9 cellular contexts compared by ENCODE assay signal in genomic region chr1:156616463-156616862, GRCh38. TPM values are rescaled to one million over a fixed set of nuclear protein-coding genes. Genes with fewer than 3 reads are reported as not detected.
DNase-seq lines count a peak whose midpoint lies in the region; ATAC-seq and TF ChIP-seq lines count a peak whose summit lies in the region.
"Had no signal": no experiment of that assay in that cellular context is flagged by ENCODE, and none has a peak within 500 bp of the region (broad histone marks: within the 10 kb centered on the region; RNA-seq: fewer than 3 reads in every experiment).

No MANE protein-coding gene starts in this region.

- no peaks in the 10 kb centered on the region for H3K9me2 ChIP-seq in GM23338 (ENCODE audit: insufficient read depth)

- 0 out of 2 replicates have a peak overlapping the region, but pooled peaks have one; percentile 20 for H2AFZ ChIP-seq in GM23338

- no peak overlapping the region for H3K4me3 Mint-ChIP-seq in GM23338

- DNase-seq in GM23338 (ENCODE audit: low spot score) (no peak), NCI-H82 treated with DMSO at 0.1 percent for 48 hours (lab: John Stamatoyannopoulos, UW; ENCODE audit: unreplicated experiment) (peak; percentile 91), fibroblast of pulmonary artery (ENCODE audit: low read depth) (peak; percentile 64), prostate gland (ENCODE audit: low spot score) (peak; percentile 73), GM03348 (ENCODE audit: low spot score) (no peak)

- H3K4me3 ChIP-seq in GM23338 (no peak overlapping the region), fibroblast of pulmonary artery (replicated peaks; ENCODE audit: low read depth, low read length) (no peak overlapping the region), prostate gland (no peak overlapping the region)
- H3K4me3 ChIP-seq: GM12878 had no signal

- peaks cover 14% of the 10 kb centered on the region for H3K4me1 Mint-ChIP-seq in GM23338

- TF ChIP-seq POLR2A in prostate gland (IDR thresholded peaks at IDR 0.05): no peak

- no peak overlapping the region for H3K27ac ChIP-seq in GM23338 (ENCODE audit: low read depth)
- H3K27ac ChIP-seq in prostate gland: peak overlapping the region; percentile 61 to 80

- no peaks in the 10 kb centered on the region for H3K36me3 ChIP-seq in GM23338 (ENCODE audit: insufficient read depth)
- H3K36me3 ChIP-seq in prostate gland: no peaks in the 10 kb centered on the region

- no peak for ATAC-seq in GM23338
- no peak for ATAC-seq in GM18861 (IDR thresholded peaks at IDR 0.05; ENCODE audit: unreplicated experiment)
- ATAC-seq in GM21528 (IDR thresholded peaks at IDR 0.05; ENCODE audit: low FRiP score, unreplicated experiment): no peak
- ATAC-seq in HG03460 (IDR thresholded peaks at IDR 0.05; ENCODE audit: unreplicated experiment): no peak
- ATAC-seq: GM12878 had no signal

- no peaks in the 10 kb centered on the region for H3K79me2 ChIP-seq in GM23338 (replicated peaks; ENCODE audit: insufficient read depth)

- H3K27ac Mint-ChIP-seq in GM23338: no peak overlapping the region

- TF ChIP-seq CTCF in GM23338 (conservative IDR thresholded peaks at IDR 0.05; ENCODE audit: low read depth in 2 of 2) (no peak), fibroblast of pulmonary artery (IDR thresholded peaks at IDR 0.05; ENCODE audit: low read length, missing control alignments) (peak; percentile 18), prostate gland (IDR thresholded peaks at IDR 0.05) (peak in 1 of 4 experiments; percentile 29)

- H3K4me2 ChIP-seq in GM23338: no peak overlapping the region

- H3K9me3 Mint-ChIP-seq in GM23338: no peaks in the 10 kb centered on the region

- H3K4me1 ChIP-seq in GM23338 (ENCODE audit: insufficient read depth) (peaks cover 7% of the 10 kb centered on the region; the same call in 1 of the 2 replicates), prostate gland (replicated peaks) (peaks cover 10% of the 10 kb centered on the region)

- no peaks in the 10 kb centered on the region for H3K36me3 Mint-ChIP-seq in GM23338 (ENCODE audit: low read depth)

- peaks cover 21% of the 10 kb centered on the region for H3K27me3 ChIP-seq in GM23338 (ENCODE audit: insufficient read depth)
- H3K27me3 ChIP-seq in prostate gland (replicated peaks; ENCODE audit: insufficient read depth): no peaks in the 10 kb centered on the region

- H3F3A ChIP-seq in GM23338 (replicated peaks; ENCODE audit: low read depth): peaks cover 6% of the 10 kb centered on the region; the same call in 1 of the 2 replicates

- H4K20me1 ChIP-seq in GM23338 (replicated peaks; ENCODE audit: insufficient read depth): no peaks in the 10 kb centered on the region

- peaks cover 16% of the 10 kb centered on the region for H3K27me3 Mint-ChIP-seq in GM23338 (ENCODE audit: insufficient read depth, low read depth, poor library complexity)

- 7% methylated on average over 5 of the region's 5 CpGs for WGBS in prostate gland

- no peaks in the 10 kb centered on the region for H3K9me3 ChIP-seq in prostate gland

- intact Hi-C loops in prostate gland (cut with DNase I): loop anchor here (10.0 kb wide), 1 partner anchor 232 kb away; no protein-coding TSS in a partner anchor

TF ChIP-seq in GM23338, 12 proteins besides CTCF, POLR2A, EP300 and RAD21 (continues in another document):
- no peak for TF ChIP-seq CREB1 (CRISPR knock-in tag; IDR thresholded peaks at IDR 0.05; ENCODE audit: low read depth)
- no peak for TF ChIP-seq EZH2 (IDR thresholded peaks at IDR 0.05; ENCODE audit: low read depth, unreplicated experiment)
- TF ChIP-seq EZH2phosphoT487 (IDR thresholded peaks at IDR 0.05; ENCODE audit: unreplicated experiment): no peak
- TF ChIP-seq STAT1 (IDR thresholded peaks at IDR 0.05; ENCODE audit: unreplicated experiment): no peak
- no peak for TF ChIP-seq REST (IDR thresholded peaks at IDR 0.05; ENCODE audit: unreplicated experiment)
- no peak for TF ChIP-seq NANOG (IDR thresholded peaks at IDR 0.05; ENCODE audit: borderline replicate concordance)
- no peak for TF ChIP-seq JUNB (IDR thresholded peaks at IDR 0.05; ENCODE audit: unreplicated experiment)
- TF ChIP-seq ETS1 (IDR thresholded peaks at IDR 0.05): no peak
- no peak for TF ChIP-seq POLR2AphosphoS5 (IDR thresholded peaks at IDR 0.05; ENCODE audit: low read depth)

RNA-seq across cellular contexts. Expression of gene HAPLN2, which starts 2.8 kb away (rescaled TPM):
- total RNA-seq in GM23338 (2014; rRNA removed; shearing (Covaris generic)): not detected in 2 replicates
- 0.53 TPM in 1 of 2 replicates, not detected in the other for polyA plus RNA-seq in GM23338 (2016; fragmentation: Nextera tagmentation; extraction: Ambion mirVana)
- 10 to 100 TPM in 1 of 2 donors, 1 to 10 TPM in 1; 6.1 to 10.2 TPM for total RNA-seq in prostate gland
- total RNA-seq: GM12878 had no signal

RNA-seq across cellular contexts. Expression of gene GPATCH4, which starts 15.2 kb away (rescaled TPM):
- total RNA-seq in GM23338 (2014; rRNA removed; shearing (Covaris generic)): 58.9 and 95.7 TPM in 2 replicates
- 174 and 187 TPM in 2 replicates for polyA plus RNA-seq in GM23338 (2016; fragmentation: Nextera tagmentation; extraction: Ambion mirVana)
- 10 to 100 TPM; 20.9 to 27.5 TPM for total RNA-seq in prostate gland

RNA-seq across cellular contexts. Expression of gene NAXE, which starts 24.9 kb away (rescaled TPM):
- 62.6 and 87.5 TPM in 2 replicates for total RNA-seq in GM23338 (2014; rRNA removed; shearing (Covaris generic))
- 82.1 and 83.1 TPM in 2 replicates for polyA plus RNA-seq in GM23338 (2016; fragmentation: Nextera tagmentation; extraction: Ambion mirVana)
- total RNA-seq in prostate gland: 100 to 1,000 TPM; 118 to 188 TPM

RNA-seq across cellular contexts. Expression of gene BCAN, which starts 25.5 kb away (rescaled TPM):
- total RNA-seq in GM23338 (2014; rRNA removed; shearing (Covaris generic)): 5.5 and 8.0 TPM in 2 replicates
- 2.3 and 3.6 TPM in 2 replicates for polyA plus RNA-seq in GM23338 (2016; fragmentation: Nextera tagmentation; extraction: Ambion mirVana)
- total RNA-seq in prostate gland: 1 to 10 TPM in 1 of 2 donors, not detected in 1; 4.9 TPM

RNA-seq across cellular contexts. Expression of gene TTC24, which starts 36.9 kb away (rescaled TPM):
- not detected in 2 replicates for total RNA-seq in GM23338 (2014; rRNA removed; shearing (Covaris generic))
- not detected in 2 replicates for polyA plus RNA-seq in GM23338 (2016; fragmentation: Nextera tagmentation; extraction: Ambion mirVana)
- total RNA-seq in prostate gland: not detected

Comparison
In these comparisons a context has a peak if more than half of its experiments do, and no peak if none do; other contexts are left out.
1. DNase-seq: peak in NCI-H82 treated with DMSO at 0.1 percent for 48 hours (single experiment), fibroblast of pulmonary artery (single experiment) and prostate gland (single experiment); none in GM23338 (single experiment) and GM03348 (single experiment).